6 cellular contexts compared by ENCODE assay signal in genomic region chr14:98923596-98923995, GRCh38.
"Had no signal": no experiment of that assay in that cellular context is flagged by ENCODE, and none has a peak within 500 bp of the region (broad histone marks: within the 10 kb centered on the region; RNA-seq: fewer than 3 reads in every experiment).

No MANE protein-coding gene starts in this region.

- H3K4me3 ChIP-seq: GM23248, K562 had no signal

- H3K9me3 Mint-ChIP-seq: H9 had no signal

- DNase-seq: GM23248, GOT3, H9, HCEC 1CT, IMR-90 had no signal

- H3K27ac Mint-ChIP-seq: H9 had no signal

- H3K4me3 Mint-ChIP-seq: H9 had no signal
